ENCODE assay signal across 18 cellular contexts in the genomic region with DNA sequence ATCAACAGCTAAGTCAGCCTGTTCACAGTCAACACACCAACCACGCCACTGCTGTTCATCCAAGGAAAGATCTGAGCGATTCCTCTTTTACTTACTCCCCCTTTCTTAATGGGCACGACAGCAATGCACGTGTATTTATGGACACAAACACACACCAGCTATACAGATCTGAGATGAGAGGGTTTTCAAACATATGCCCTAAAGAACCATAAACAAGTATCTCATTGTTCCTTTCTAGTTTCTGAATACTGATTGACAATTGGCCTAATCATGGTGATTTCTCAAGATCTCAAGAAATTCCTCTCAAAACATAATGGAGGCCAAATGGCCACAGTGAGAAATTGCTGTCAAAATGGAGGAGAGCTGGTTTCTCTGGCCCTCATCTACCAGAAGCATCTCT. TPM values are rescaled to one million over a fixed set of nuclear protein-coding genes. Genes with fewer than 3 reads are reported as not detected.
A peak's percentile ranks its signal among the peaks of the same experiment; 100 is the strongest.
DNase-seq lines count a peak whose midpoint lies in the region; ATAC-seq and TF ChIP-seq lines count a peak whose summit lies in the region.
"Had no signal": no experiment of that assay in that cellular context is flagged by ENCODE, and none has a peak within 500 bp of the region (broad histone marks: within the 10 kb centered on the region; RNA-seq: fewer than 3 reads in every experiment).

No MANE protein-coding gene starts in this region.

- peaks cover 23% of the 10 kb centered on the region for H3K36me3 ChIP-seq in CD4-positive, CD25-positive, alpha-beta regulatory T cell (ENCODE audit: control insufficient read depth, insufficient read depth, low read length)
- no peaks in the 10 kb centered on the region for H3K36me3 ChIP-seq in Panc1 (ENCODE audit: control insufficient read depth, insufficient read depth, low read length)

- no peak overlapping the region for H2AFZ ChIP-seq in H9 (ENCODE audit: low read length)
- H2AFZ ChIP-seq: GM23248 had no signal

- POLR2A ChIA-PET in Panc1 (lab: Charles Lee), result no interaction called here

- H2BK5ac ChIP-seq in H9 (ENCODE audit: insufficient read length, low read length), result peak overlapping the region; percentile 55

- no peak overlapping the region for H3K23ac ChIP-seq in H9 (ENCODE audit: insufficient read length, low read depth, low read length)

- H4K20me1 ChIP-seq in H9 (ENCODE audit: control insufficient read depth, insufficient read depth, insufficient read length), result no peaks in the 10 kb centered on the region
- H4K20me1 ChIP-seq: BLaER1 had no signal

- H3K79me2 ChIP-seq in H9 (ENCODE audit: insufficient read depth, low read length), result no peaks in the 10 kb centered on the region

- no peak overlapping the region for H2BK20ac ChIP-seq in H9 (ENCODE audit: low read depth, low read length, poor library complexity, severe bottlenecking)

- no peak overlapping the region for H3K27ac ChIP-seq in CD4-positive, CD25-positive, alpha-beta regulatory T cell (ENCODE audit: insufficient read depth, low read length, poor library complexity, severe bottlenecking)
- H3K27ac ChIP-seq in H9 (ENCODE audit: insufficient read length, low read depth, low read length) (no peak overlapping the region), Panc1 (ENCODE audit: low read length) (no peak overlapping the region)
- H3K27ac ChIP-seq: BLaER1, GM23248 had no signal

- no peak overlapping the region for H3K4me3 Mint-ChIP-seq in CD4-positive, CD25-positive, alpha-beta regulatory T cell
- H3K4me3 Mint-ChIP-seq in H9, result no peak overlapping the region
- H3K4me3 Mint-ChIP-seq: CD14-positive monocyte; CD8-positive, alpha-beta T cell had no signal

- H3K14ac ChIP-seq in H9 (ENCODE audit: insufficient read depth, low read length), result no peak overlapping the region; the same call in 1 of the 2 replicates

- H2BK15ac ChIP-seq in H9 (ENCODE audit: low read depth, low read length), result no peak overlapping the region

- no peak for TF ChIP-seq CTCF in H9 (conservative IDR thresholded peaks at IDR 0.05)
- TF ChIP-seq CTCF in Panc1 (IDR thresholded peaks at IDR 0.05), result no peak

- no peak overlapping the region for H4K91ac ChIP-seq in H9 (ENCODE audit: insufficient read length, low read depth, low read length)

- in situ Hi-C loops in Panc1 (cut with HindIII; ENCODE audit: low pct_unique_long_range_greater_than_20kb, low sequenced_read_pairs), result no loop called here

- no peaks in the 10 kb centered on the region for H3K9me3 Mint-ChIP-seq in CD4-positive, CD25-positive, alpha-beta regulatory T cell
- no peaks in the 10 kb centered on the region for H3K9me3 Mint-ChIP-seq in H9
- H3K9me3 Mint-ChIP-seq: CD14-positive monocyte; CD8-positive, alpha-beta T cell had no signal

- no peak overlapping the region for H3K9ac ChIP-seq in H9 (ENCODE audit: extremely low read depth, insufficient read length, low read length)
- H3K9ac ChIP-seq: BLaER1, GM23248 had no signal

- no peak overlapping the region for H2AK5ac ChIP-seq in H9 (ENCODE audit: insufficient read length, low read length)

- no peak overlapping the region for H3K4me2 ChIP-seq in H9 (ENCODE audit: insufficient read depth, insufficient read length, low read length)
- H3K4me2 ChIP-seq: BLaER1 had no signal

- TSS peak; percentile 14 for BruUV-seq in Panc1 (replicated peaks; lab: Mats Ljungman, UMichigan)

- H3T11ph ChIP-seq in H9 (ENCODE audit: low read length), result no peak overlapping the region

- H3K27me3 Mint-ChIP-seq in CD4-positive, CD25-positive, alpha-beta regulatory T cell, result no peaks in the 10 kb centered on the region
- no peaks in the 10 kb centered on the region for H3K27me3 Mint-ChIP-seq in H9 (ENCODE audit: low read depth)

- ATAC-seq in CD4-positive, CD25-positive, alpha-beta regulatory T cell (ENCODE audit: low read depth in 2 of 2), result no peak
- ATAC-seq in Panc1 (no peak), GM19328 (IDR thresholded peaks at IDR 0.05; ENCODE audit: unreplicated experiment) (no peak)
- ATAC-seq: CD8-positive, alpha-beta T cell; HCT116; K562 had no signal

- no peak overlapping the region for H3K56ac ChIP-seq in H9 (ENCODE audit: insufficient read length, low read depth, low read length)

- H3K23me2 ChIP-seq in H9 (ENCODE audit: insufficient read length, low read depth, low read length, poor library complexity, severe bottlenecking), result no peaks in the 10 kb centered on the region

- peaks cover 0 to 2% (median 0%) of the 10 kb centered on the region in 4 donors for H3K4me1 Mint-ChIP-seq in CD4-positive, CD25-positive, alpha-beta regulatory T cell
- H3K4me1 Mint-ChIP-seq in H9, result peaks cover 9 to 12% of the 10 kb centered on the region in 2 experiments
- H3K4me1 Mint-ChIP-seq: CD14-positive monocyte had no signal

- no peak overlapping the region for H4K5ac ChIP-seq in H9 (ENCODE audit: insufficient read length, low read depth, low read length)

- no peaks in the 10 kb centered on the region for H3K27me3 ChIP-seq in CD4-positive, CD25-positive, alpha-beta regulatory T cell (ENCODE audit: control insufficient read depth, insufficient read depth, low read length)
- no peaks in the 10 kb centered on the region for H3K27me3 ChIP-seq in H9 (ENCODE audit: insufficient read depth, low read length)
- no peaks in the 10 kb centered on the region for H3K27me3 ChIP-seq in Panc1 (ENCODE audit: control insufficient read depth, insufficient read depth, low read length)
- H3K27me3 ChIP-seq: BLaER1 had no signal

- no peaks in the 10 kb centered on the region for H3K4me1 ChIP-seq in CD4-positive, CD25-positive, alpha-beta regulatory T cell (ENCODE audit: control insufficient read depth, insufficient read depth, low read length, poor library complexity, severe bottlenecking)
- H3K4me1 ChIP-seq in H9 (ENCODE audit: insufficient read depth, low read length) (peaks cover 3% of the 10 kb centered on the region; the same call in 1 of the 2 replicates), Panc1 (ENCODE audit: control insufficient read depth, insufficient read depth, low read length) (no peaks in the 10 kb centered on the region)

- H4K8ac ChIP-seq in H9 (replicated peaks; ENCODE audit: insufficient read length, low read depth, low read length), result no peak overlapping the region

- no peaks in the 10 kb centered on the region for H3K9me3 ChIP-seq in CD4-positive, CD25-positive, alpha-beta regulatory T cell (ENCODE audit: control insufficient read depth in 2 of 2, low read length in 2 of 2)
- H3K9me3 ChIP-seq in H9 (ENCODE audit: control insufficient read depth, low read depth, low read length), result no peaks in the 10 kb centered on the region
- H3K9me3 ChIP-seq in Panc1 (ENCODE audit: control insufficient read depth, insufficient read depth, low read depth, low read length), result no peaks in the 10 kb centered on the region
- H3K9me3 ChIP-seq: BLaER1 had no signal

- H2BK12ac ChIP-seq in H9 (ENCODE audit: insufficient read length, low read depth, low read length), result no peak overlapping the region

- DNase-seq in CD4-positive, CD25-positive, alpha-beta regulatory T cell, result no peak
- DNase-seq in H9, result no peak
- no peak for DNase-seq in Panc1 (ENCODE audit: low read depth, low spot score)
- peak; percentile 40 for DNase-seq in epidermal melanocyte (ENCODE audit: insufficient read length, low spot score)
- DNase-seq in DMS79 treated with DMSO at 0.1 percent for 48 hours (lab: John Stamatoyannopoulos, UW), result no peak
- DNase-seq in NCI-H510A treated with DMSO at 0.1 percent for 48 hours (lab: John Stamatoyannopoulos, UW), result no peak
- no peak for DNase-seq in stimulated activated naive CD4-positive, alpha-beta T cell treated with Interleukin-2 at 50 U/mL for 16 hours (lab: John Stamatoyannopoulos, UW)
- DNase-seq: 8988T; CD8-positive, alpha-beta T cell; COR-L47; DMS 273 treated with DMSO at 0.1 percent for 48 hours; DMS53; GM23248 had no signal

- CTCF ChIA-PET in Panc1 (lab: Charles Lee), result no interaction called here

- H3K18ac ChIP-seq in H9 (ENCODE audit: insufficient read length, low read depth, low read length), result no peak overlapping the region

- peaks cover 9% of the 10 kb centered on the region for H3K36me3 Mint-ChIP-seq in CD4-positive, CD25-positive, alpha-beta regulatory T cell
- peaks cover 2 to 52% (median 34%) of the 10 kb centered on the region in 3 experiments; a peak in 5 of 7 replicates for H3K36me3 Mint-ChIP-seq in H9 (ENCODE audit: insufficient read depth in 1 of 3, low read depth in 3 of 3)

- intact Hi-C loops in Panc1 (cut with micrococcal nuclease; ENCODE audit: unreplicated experiment), result no loop called here

- H3K4me3 ChIP-seq in CD4-positive, CD25-positive, alpha-beta regulatory T cell (ENCODE audit: low read depth, low read length), result no peak overlapping the region
- H3K4me3 ChIP-seq in Panc1 (ENCODE audit: low read depth in 2 of 2, low read length in 2 of 2), result no peak overlapping the region
- H3K4me3 ChIP-seq: BLaER1, GM23248, K562 had no signal

- no peak overlapping the region for H2BK120ac ChIP-seq in H9 (ENCODE audit: low read depth, low read length, poor library complexity, severe bottlenecking)

- H3K27ac Mint-ChIP-seq in CD4-positive, CD25-positive, alpha-beta regulatory T cell, result peak overlapping the region in 2 of 3 donors; percentile 9 to 11
- no peak overlapping the region; a peak in 1 of 7 replicates for H3K27ac Mint-ChIP-seq in H9
- H3K27ac Mint-ChIP-seq: CD8-positive, alpha-beta T cell had no signal

- no peak overlapping the region for H3K4ac ChIP-seq in H9 (ENCODE audit: low read depth, low read length)

- no peaks in the 10 kb centered on the region for H3K79me1 ChIP-seq in H9 (ENCODE audit: insufficient read depth, low read depth, low read length, poor library complexity, severe bottlenecking)

- WGBS in H9 (ENCODE audit: extremely low coverage, insufficient read length, low lambda C conversion rate), result no CpG with 5 or more reads among the region's 4 CpGs

RNA-seq across cellular contexts. Expression of a gene that starts 18.0 kb away (rescaled TPM):
- 23.2 TPM for total RNA-seq in CD4-positive, CD25-positive, alpha-beta regulatory T cell
- 10 to 100 TPM; 33.7 to 44.9 (median 38.8) TPM for polyA plus RNA-seq in CD4-positive, CD25-positive, alpha-beta regulatory T cell
- total RNA-seq in H9 (2021), result 25.6 and 27.3 TPM in 2 replicates
- 51.5 TPM for total RNA-seq in Panc1 (2021; ENCODE audit: unreplicated experiment)
- 62.3 TPM for polyA plus RNA-seq in Panc1 (2012; ENCODE audit: insufficient read length)

Comparison
In these comparisons a context has a peak if more than half of its experiments do, and no peak if none do; other contexts are left out.
1. H3K27ac Mint-ChIP-seq: peak in CD4-positive, CD25-positive, alpha-beta regulatory T cell (2 of 3); none in H9 (0 of 3).